1 cellular context compared by ENCODE assay signal in genomic region chr14:34722723-34723545, GRCh38.
TF ChIP-seq lines count a peak whose summit lies in the region.

No MANE protein-coding gene starts in this region.

TF ChIP-seq in HepG2, 621 proteins besides CTCF, POLR2A, EP300 and RAD21 (continued from another document and continues in another):
- TF ChIP-seq PRDM10 (CRISPR knock-in tag; IDR thresholded peaks at IDR 0.05; ENCODE audit: low read depth) (peak; percentile 47; the same call in 1 of the 2 replicates), ZC3H4 (CRISPR knock-in tag; IDR thresholded peaks at IDR 0.05; ENCODE audit: borderline replicate concordance) (no peak), REL (CRISPR knock-in tag; conservative IDR thresholded peaks at IDR 0.05) (no peak), NFRKB (IDR thresholded peaks at IDR 0.05) (no peak), AGO2 (optimal IDR thresholded peaks at IDR 0.05; ENCODE audit: low read depth, low read length) (no peak), JUNB (CRISPR knock-in tag; IDR thresholded peaks at IDR 0.05; ENCODE audit: borderline replicate concordance) (no peak), STAG1 (CRISPR knock-in tag; IDR thresholded peaks at IDR 0.05) (peak; percentile 95), ZNF562 (CRISPR knock-in tag; IDR thresholded peaks at IDR 0.05; ENCODE audit: borderline replicate concordance) (no peak), ZNF333 (CRISPR knock-in tag; IDR thresholded peaks at IDR 0.05; ENCODE audit: borderline replicate concordance) (no peak), PBX2 (CRISPR knock-in tag; IDR thresholded peaks at IDR 0.05) (no peak), MEIS1 (CRISPR knock-in tag; IDR thresholded peaks at IDR 0.05; ENCODE audit: borderline replicate concordance) (0 out of 2 replicates have a peak, but pooled peaks have one; percentile 33), ZSCAN25 (CRISPR knock-in tag; IDR thresholded peaks at IDR 0.05) (no peak; the same call in 1 of the 2 replicates), SOX13 (IDR thresholded peaks at IDR 0.05) (no peak), SOX13 (CRISPR knock-in tag; conservative IDR thresholded peaks at IDR 0.05 in 1 of 2, IDR thresholded peaks at IDR 0.05 in 1 of 2) (no peak), MXD1 (CRISPR knock-in tag; IDR thresholded peaks at IDR 0.05) (no peak), ZNF296 (CRISPR knock-in tag; conservative IDR thresholded peaks at IDR 0.05) (no peak), PRDM4 (CRISPR knock-in tag; IDR thresholded peaks at IDR 0.05; ENCODE audit: borderline replicate concordance) (no peak), CBFB (CRISPR knock-in tag; IDR thresholded peaks at IDR 0.05) (no peak), ZBTB20 (CRISPR knock-in tag; IDR thresholded peaks at IDR 0.05; ENCODE audit: borderline replicate concordance, low read depth) (peak; percentile 67; the same call in 1 of the 2 replicates), AKAP8 (CRISPR knock-in tag; IDR thresholded peaks at IDR 0.05) (no peak), ZBTB46 (CRISPR knock-in tag; IDR thresholded peaks at IDR 0.05; ENCODE audit: borderline replicate concordance) (no peak), RFX3 (CRISPR knock-in tag; IDR thresholded peaks at IDR 0.05) (no peak), KLF12 (CRISPR knock-in tag; IDR thresholded peaks at IDR 0.05; ENCODE audit: borderline replicate concordance) (no peak), ZNF557 (CRISPR knock-in tag; IDR thresholded peaks at IDR 0.05) (no peak), ZNF567 (CRISPR knock-in tag; IDR thresholded peaks at IDR 0.05; ENCODE audit: borderline replicate concordance) (no peak), TP53 (CRISPR knock-in tag; conservative IDR thresholded peaks at IDR 0.05) (no peak), HNF1B (CRISPR knock-in tag; IDR thresholded peaks at IDR 0.05) (no peak; the same call in 1 of the 2 replicates), ZNF670 (CRISPR knock-in tag; IDR thresholded peaks at IDR 0.05; ENCODE audit: borderline replicate concordance) (no peak), LRRFIP1 (CRISPR knock-in tag; conservative IDR thresholded peaks at IDR 0.05) (0 out of 2 replicates have a peak, but pooled peaks have one; percentile 23), ZNF343 (CRISPR knock-in tag; IDR thresholded peaks at IDR 0.05) (no peak), MZF1 (CRISPR knock-in tag; IDR thresholded peaks at IDR 0.05; ENCODE audit: borderline replicate concordance) (no peak), TFDP1 (CRISPR knock-in tag; IDR thresholded peaks at IDR 0.05; ENCODE audit: borderline replicate concordance) (peak; percentile 12; the same call in 1 of the 2 replicates), RBM22 (optimal IDR thresholded peaks at IDR 0.05; ENCODE audit: low read length) (no peak), NR2F1 (CRISPR knock-in tag; IDR thresholded peaks at IDR 0.05) (no peak), ZNF589 (CRISPR knock-in tag; conservative IDR thresholded peaks at IDR 0.05) (no peak), HNRNPL (IDR thresholded peaks at IDR 0.05; ENCODE audit: low read depth, low read length) (no peak), ZNF547 (CRISPR knock-in tag; IDR thresholded peaks at IDR 0.05) (peak; percentile 61), ZNF614 (CRISPR knock-in tag; IDR thresholded peaks at IDR 0.05; ENCODE audit: borderline replicate concordance) (no peak), PAXIP1 (CRISPR knock-in tag; conservative IDR thresholded peaks at IDR 0.05) (no peak; the same call in 1 of the 2 replicates), THAP11 (CRISPR knock-in tag; IDR thresholded peaks at IDR 0.05) (peak; percentile 39; the same call in 1 of the 2 replicates)
- TF ChIP-seq, protein P1, sequence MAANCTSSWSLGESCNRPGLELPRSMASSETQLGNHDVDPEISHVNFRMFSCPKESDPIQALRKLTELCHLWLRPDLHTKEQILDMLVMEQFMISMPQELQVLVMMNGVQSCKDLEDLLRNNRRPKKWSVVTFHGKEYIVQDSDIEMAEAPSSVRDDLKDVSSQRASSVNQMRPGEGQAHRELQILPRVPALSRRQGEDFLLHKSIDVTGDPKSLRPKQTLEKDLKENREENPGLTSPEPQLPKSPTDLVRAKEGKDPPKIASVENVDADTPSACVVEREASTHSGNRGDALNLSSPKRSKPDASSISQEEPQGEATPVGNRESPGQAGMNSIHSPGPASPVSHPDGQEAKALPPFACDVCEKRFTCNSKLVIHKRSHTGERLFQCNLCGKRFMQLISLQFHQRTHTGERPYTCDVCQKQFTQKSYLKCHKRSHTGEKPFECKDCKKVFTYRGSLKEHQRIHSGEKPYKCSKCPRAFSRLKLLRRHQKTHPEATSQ (CRISPR knock-in tag; IDR thresholded peaks at IDR 0.05; ENCODE audit: borderline replicate concordance), result no peak
- TF ChIP-seq, protein P2, sequence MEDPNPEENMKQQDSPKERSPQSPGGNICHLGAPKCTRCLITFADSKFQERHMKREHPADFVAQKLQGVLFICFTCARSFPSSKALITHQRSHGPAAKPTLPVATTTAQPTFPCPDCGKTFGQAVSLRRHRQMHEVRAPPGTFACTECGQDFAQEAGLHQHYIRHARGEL (CRISPR knock-in tag; IDR thresholded peaks at IDR 0.05), result no peak
